Comparison of ENCODE assay signal across 1 cellular context in the genomic region with DNA sequence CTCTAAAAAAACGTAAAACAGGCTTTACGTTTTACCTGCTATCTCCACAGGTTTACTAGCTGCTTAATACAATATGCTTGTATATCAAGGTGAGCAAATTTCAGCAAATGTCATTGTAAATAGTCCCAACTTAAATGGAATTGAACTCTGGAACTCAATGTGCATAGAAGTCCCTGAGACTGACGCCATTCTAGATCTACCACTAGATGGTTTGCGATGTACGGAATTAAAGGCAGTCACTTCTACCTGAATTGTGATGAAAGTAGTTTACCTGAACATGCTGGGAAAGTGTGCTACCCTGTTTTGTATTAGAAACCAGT.
TF ChIP-seq lines count a peak whose summit lies in the region.

No MANE protein-coding gene starts in this region.

TF ChIP-seq in HepG2, 621 proteins besides CTCF, POLR2A, EP300 and RAD21:
- TF ChIP-seq CEBPG (CRISPR knock-in tag; IDR thresholded peaks at IDR 0.05) (peak; percentile 10; the same call in 1 of the 2 replicates), NONO (IDR thresholded peaks at IDR 0.05) (no peak), NONO (CRISPR knock-in tag; conservative IDR thresholded peaks at IDR 0.05) (peak; percentile 5; the same call in 1 of the 2 replicates), ARID2 (CRISPR knock-in tag; IDR thresholded peaks at IDR 0.05; ENCODE audit: borderline replicate concordance) (no peak)
